In genomic region chr4:175309041-175309440, GRCh38 we compare ENCODE assay signal across 1 cellular context.
A peak's percentile ranks its signal among the peaks of the same experiment; 100 is the strongest.
TF ChIP-seq lines count a peak whose summit lies in the region.

No MANE protein-coding gene starts in this region.

TF ChIP-seq in HEK293, 187 proteins besides CTCF, POLR2A, EP300 and RAD21:
- TF ChIP-seq ZFHX2 (tag by site-specific recombination; conservative IDR thresholded peaks at IDR 0.05) (0 out of 2 replicates have a peak, but pooled peaks have one; percentile 14), ZNF473 (tag by site-specific recombination; IDR thresholded peaks at IDR 0.05) (no peak)
